ENCODE assay signal across 8 cellular contexts in genomic region chr12:53757095-53757770, GRCh38. TPM values are rescaled to one million over a fixed set of nuclear protein-coding genes. Genes with fewer than 3 reads are reported as not detected.
DNase-seq lines count a peak whose midpoint lies in the region; ATAC-seq and TF ChIP-seq lines count a peak whose summit lies in the region.

No MANE protein-coding gene starts in this region.

- ATAC-seq in GM21619 (IDR thresholded peaks at IDR 0.05; ENCODE audit: unreplicated experiment), result peak; percentile 69
- ATAC-seq in activated naive CD4-positive, alpha-beta T cell treated with anti-CD3 and anti-CD28 coated beads, Interleukin-2, amount 50 U/mL, for 72 hours, result peak; percentile 87 to 89
- peak in 7 of 8 donors; percentile 36 to 70 (median 53) for ATAC-seq in heart right ventricle

- peaks cover 87% of the 10 kb centered on the region for H3K27me3 ChIP-seq in SK-N-SH (ENCODE audit: insufficient read depth)
- H3K27me3 ChIP-seq in heart right ventricle, result peaks cover 0 to 82% (median 33%) of the 10 kb centered on the region in 7 donors
- H3K27me3 ChIP-seq in prostate gland (replicated peaks; ENCODE audit: insufficient read depth), result peaks cover 8% of the 10 kb centered on the region

- H3K27ac Mint-ChIP-seq in activated naive CD4-positive, alpha-beta T cell treated with anti-CD3 and anti-CD28 coated beads, Interleukin-2, amount 50 U/mL, for 72 hours, result no peak overlapping the region

- H3K4me3 ChIP-seq in Jurkat, Clone E6-1 (ENCODE audit: low read length), result no peak overlapping the region
- H3K4me3 ChIP-seq in SK-N-SH (ENCODE audit: low read depth in 2 of 2, low read length in 1 of 2), result no peak overlapping the region; a peak in 1 of 4 replicates
- H3K4me3 ChIP-seq in heart right ventricle, result no peak overlapping the region
- H3K4me3 ChIP-seq in prostate gland, result no peak overlapping the region

- no peak for TF ChIP-seq EP300 in SK-N-SH (IDR thresholded peaks at IDR 0.05; ENCODE audit: borderline replicate concordance in 1 of 2, low read depth in 1 of 2, low read length in 1 of 2)

- no peaks in the 10 kb centered on the region for H4K20me1 ChIP-seq in SK-N-SH (ENCODE audit: insufficient read depth)

- DNase-seq in EH (ENCODE audit: low read depth) (peak; percentile 67), SK-N-SH (peak; percentile 79), heart right ventricle (peak; percentile 71 to 79), prostate gland (ENCODE audit: low spot score) (peak; percentile 50), DMS114 treated with DMSO at 0.1 percent for 48 hours (lab: John Stamatoyannopoulos, UW; ENCODE audit: unreplicated experiment) (no peak)
- peak; percentile 54 for DNase-seq in Jurkat, Clone E6-1 (ENCODE audit: low read depth, low spot score)
- peak; percentile 82 to 92 for DNase-seq in activated naive CD4-positive, alpha-beta T cell treated with anti-CD3 and anti-CD28 coated beads, Interleukin-2, amount 50 U/mL, for 72 hours (ENCODE audit: low spot score in 2 of 2)

- CTCF ChIA-PET in SK-N-SH (lab: Yijun Ruan, JAX), result interaction anchor here (0.6 to 10.5 kb wide), 31 partner anchors 9 to 643 kb away, joined by 3 to 121 read pairs (median 4); partner anchors contain the start of genes ATP5MC2 and HOXC10

- H3K79me2 ChIP-seq in SK-N-SH (ENCODE audit: insufficient read depth), result no peaks in the 10 kb centered on the region

- peaks cover 2 to 9% of the 10 kb centered on the region in 2 experiments; a peak in 1 of 4 replicates for H3K4me1 ChIP-seq in SK-N-SH (ENCODE audit: control insufficient read depth in 1 of 2, insufficient read depth in 2 of 2, low read depth in 1 of 2, low read length in 1 of 2)
- peaks cover 0 to 30% (median 9%) of the 10 kb centered on the region in 9 donors for H3K4me1 ChIP-seq in heart right ventricle
- H3K4me1 ChIP-seq in prostate gland (replicated peaks), result peaks cover 7% of the 10 kb centered on the region

- H3K9ac ChIP-seq in SK-N-SH, result no peak overlapping the region

- POLR2A ChIA-PET in SK-N-SH (lab: Yijun Ruan, JAX), result no interaction called here

- TF ChIP-seq POLR2A in prostate gland (IDR thresholded peaks at IDR 0.05), result no peak

- intact Hi-C loops in heart right ventricle (cut with DNase I), result no loop called here
- intact Hi-C loops in prostate gland (cut with DNase I), result no loop called here

- WGBS in SK-N-SH (ENCODE audit: low lambda C conversion rate), result 7% methylated on average over 14 of the region's 17 CpGs
- 9 to 11% methylated on average over 17 of the region's 17 CpGs for WGBS in heart right ventricle, 2 donors
- WGBS in prostate gland, result 17% methylated on average over 17 of the region's 17 CpGs

- TF ChIP-seq RAD21 in SK-N-SH (IDR thresholded peaks at IDR 0.05; ENCODE audit: low read length), result peak; percentile 35

- H3K9me3 Mint-ChIP-seq in activated naive CD4-positive, alpha-beta T cell treated with anti-CD3 and anti-CD28 coated beads, Interleukin-2, amount 50 U/mL, for 72 hours, result no peaks in the 10 kb centered on the region

- H3K27ac ChIP-seq in SK-N-SH (ENCODE audit: low read depth in 2 of 2, low read length in 1 of 2), result no peak overlapping the region
- peak overlapping the region in 1 of 10 donors; percentile 56 for H3K27ac ChIP-seq in heart right ventricle
- no peak overlapping the region for H3K27ac ChIP-seq in prostate gland

- peak; percentile 81 for TF ChIP-seq CTCF in SK-N-SH (IDR thresholded peaks at IDR 0.05)
- peak; percentile 69 to 94 (median 89) for TF ChIP-seq CTCF in heart right ventricle (IDR thresholded peaks at IDR 0.05)
- TF ChIP-seq CTCF in prostate gland (IDR thresholded peaks at IDR 0.05), result peak; percentile 37 to 63 (median 52)

- H3K4me2 ChIP-seq in SK-N-SH, result no peak overlapping the region

- no peaks in the 10 kb centered on the region for H3K36me3 Mint-ChIP-seq in activated naive CD4-positive, alpha-beta T cell treated with anti-CD3 and anti-CD28 coated beads, Interleukin-2, amount 50 U/mL, for 72 hours

- H2AFZ ChIP-seq in SK-N-SH (ENCODE audit: low read depth), result no peak overlapping the region

- H3K9me2 ChIP-seq in SK-N-SH, result no peaks in the 10 kb centered on the region

- no peaks in the 10 kb centered on the region for H3F3A ChIP-seq in SK-N-SH (replicated peaks; ENCODE audit: insufficient read depth)

- H3K9me3 ChIP-seq in SK-N-SH (no peaks in the 10 kb centered on the region), heart right ventricle (no peaks in the 10 kb centered on the region), prostate gland (no peaks in the 10 kb centered on the region)

- H3K36me3 ChIP-seq in SK-N-SH (replicated peaks in 1 of 2; ENCODE audit: control insufficient read depth in 1 of 2, insufficient read depth in 2 of 2, low read length in 1 of 2) (no peaks in the 10 kb centered on the region), heart right ventricle (no peaks in the 10 kb centered on the region), prostate gland (no peaks in the 10 kb centered on the region)

TF ChIP-seq in SK-N-SH, 30 proteins besides CTCF, POLR2A, EP300 and RAD21:
- TF ChIP-seq MAX (IDR thresholded peaks at IDR 0.05; ENCODE audit: low read depth) (no peak), ZBTB33 (IDR thresholded peaks at IDR 0.05; ENCODE audit: borderline replicate concordance, low read depth) (no peak), GATA2 (CRISPR knock-in tag; IDR thresholded peaks at IDR 0.05) (no peak), GABPA (IDR thresholded peaks at IDR 0.05; ENCODE audit: low read depth) (no peak), MXI1 (IDR thresholded peaks at IDR 0.05; ENCODE audit: low read depth, low read length) (no peak), FOSL2 (IDR thresholded peaks at IDR 0.05; ENCODE audit: borderline replicate concordance, low read depth) (no peak), TCF12 (IDR thresholded peaks at IDR 0.05) (no peak), NRF1 (IDR thresholded peaks at IDR 0.05; ENCODE audit: low read depth, low read length) (no peak), TEAD4 (IDR thresholded peaks at IDR 0.05; ENCODE audit: borderline replicate concordance, insufficient read depth) (no peak)

RNA-seq across cellular contexts. Expression of gene CISTR, which starts 5.5 kb away (rescaled TPM):
- not detected for polyA plus RNA-seq in Jurkat, Clone E6-1 (2012; ENCODE audit: insufficient read depth, insufficient read length)
- polyA plus RNA-seq in SK-N-SH (2012; rRNA removed), result not detected in 2 replicates
- polyA plus RNA-seq in SK-N-SH (2012; cell fraction: cytosol; rRNA removed), result not detected in 2 replicates
- polyA plus RNA-seq in SK-N-SH (2012; cell fraction: nucleus; rRNA removed), result not detected in 2 replicates
- not detected for total RNA-seq in activated naive CD4-positive, alpha-beta T cell treated with anti-CD3 and anti-CD28 coated beads, Interleukin-2, amount 50 U/mL, for 72 hours
- total RNA-seq in heart right ventricle, result 1 to 10 TPM in 8 of 10 donors, under 1 TPM in 1, not detected in 1; 0.80 to 3.6 (median 2.9) TPM
- 1 to 10 TPM in 1 of 2 donors, under 1 TPM in 1; 0.16 to 1.7 TPM for polyA plus RNA-seq in heart right ventricle
- not detected for total RNA-seq in prostate gland

RNA-seq across cellular contexts. Expression of gene CALCOCO1, which starts 30.0 kb away (rescaled TPM):
- 32.7 TPM for polyA plus RNA-seq in Jurkat, Clone E6-1 (2012; ENCODE audit: insufficient read depth, insufficient read length)
- polyA plus RNA-seq in SK-N-SH (2012; rRNA removed), result 72.1 and 130 TPM in 2 replicates
- polyA plus RNA-seq in SK-N-SH (2012; cell fraction: cytosol; rRNA removed), result 43.0 and 60.7 TPM in 2 replicates
- 261 and 365 TPM in 2 replicates for polyA plus RNA-seq in SK-N-SH (2012; cell fraction: nucleus; rRNA removed)
- 10 to 100 TPM; 35.4 to 36.2 TPM for total RNA-seq in activated naive CD4-positive, alpha-beta T cell treated with anti-CD3 and anti-CD28 coated beads, Interleukin-2, amount 50 U/mL, for 72 hours
- total RNA-seq in heart right ventricle, result 100 to 1,000 TPM; 183 to 264 (median 199) TPM
- polyA plus RNA-seq in heart right ventricle, result 100 to 1,000 TPM; 105 to 128 TPM
- 100 to 1,000 TPM; 108 to 194 TPM for total RNA-seq in prostate gland
